ENCODE assay signal across 13 cellular contexts in genomic region chr12:8077207-8077606, GRCh38.
DNase-seq lines count a peak whose midpoint lies in the region; ATAC-seq and TF ChIP-seq lines count a peak whose summit lies in the region.
"Had no signal": no experiment of that assay in that cellular context is flagged by ENCODE, and none has a peak within 500 bp of the region (broad histone marks: within the 10 kb centered on the region; RNA-seq: fewer than 3 reads in every experiment).

No MANE protein-coding gene starts in this region.

- TF ChIP-seq CTCF in epithelial cell of esophagus (IDR thresholded peaks at IDR 0.05; ENCODE audit: insufficient read depth, low read depth, low read length, missing control alignments) (no peak), GM20000 (IDR thresholded peaks at IDR 0.05; ENCODE audit: extremely low read depth, missing control alignments) (no peak)

- no peak overlapping the region for H3K4me3 ChIP-seq in epithelial cell of esophagus (ENCODE audit: low read length)
- H3K4me3 ChIP-seq: BLaER1, vagina had no signal

- DNase-seq in NOMO-1 treated with DMSO at 0.1 percent for 48 hours (lab: John Stamatoyannopoulos, UW; ENCODE audit: unreplicated experiment) (peak; percentile 33), NOMO-1 treated with dmso at 0.1 percent for 144 hours (lab: John Stamatoyannopoulos, UW; ENCODE audit: unreplicated experiment) (no peak), NCI-H2171 (lab: John Stamatoyannopoulos, UW) (peak; percentile 56), epithelial cell of esophagus (ENCODE audit: low read depth) (peak; percentile 84), stromal cell of bone marrow (ENCODE audit: low read depth) (peak; percentile 13), GM20000 (ENCODE audit: low spot score) (no peak)
- DNase-seq: cortex of kidney, immature natural killer cell, SW 1271 had no signal

- no peak for ATAC-seq in GM18873 (IDR thresholded peaks at IDR 0.05; ENCODE audit: low FRiP score, unreplicated experiment)
- no peak for ATAC-seq in HG03045 (IDR thresholded peaks at IDR 0.05; ENCODE audit: unreplicated experiment)

Comparison
In these comparisons a context has a peak if more than half of its experiments do, and no peak if none do; other contexts are left out.
1. DNase-seq: peak in NOMO-1 treated with DMSO at 0.1 percent for 48 hours (single experiment), NCI-H2171 (single experiment), epithelial cell of esophagus (single experiment) and stromal cell of bone marrow (single experiment); none in NOMO-1 treated with dmso at 0.1 percent for 144 hours (single experiment) and GM20000 (single experiment).